ENCODE assay signal across 1 cellular context in the genomic region with DNA sequence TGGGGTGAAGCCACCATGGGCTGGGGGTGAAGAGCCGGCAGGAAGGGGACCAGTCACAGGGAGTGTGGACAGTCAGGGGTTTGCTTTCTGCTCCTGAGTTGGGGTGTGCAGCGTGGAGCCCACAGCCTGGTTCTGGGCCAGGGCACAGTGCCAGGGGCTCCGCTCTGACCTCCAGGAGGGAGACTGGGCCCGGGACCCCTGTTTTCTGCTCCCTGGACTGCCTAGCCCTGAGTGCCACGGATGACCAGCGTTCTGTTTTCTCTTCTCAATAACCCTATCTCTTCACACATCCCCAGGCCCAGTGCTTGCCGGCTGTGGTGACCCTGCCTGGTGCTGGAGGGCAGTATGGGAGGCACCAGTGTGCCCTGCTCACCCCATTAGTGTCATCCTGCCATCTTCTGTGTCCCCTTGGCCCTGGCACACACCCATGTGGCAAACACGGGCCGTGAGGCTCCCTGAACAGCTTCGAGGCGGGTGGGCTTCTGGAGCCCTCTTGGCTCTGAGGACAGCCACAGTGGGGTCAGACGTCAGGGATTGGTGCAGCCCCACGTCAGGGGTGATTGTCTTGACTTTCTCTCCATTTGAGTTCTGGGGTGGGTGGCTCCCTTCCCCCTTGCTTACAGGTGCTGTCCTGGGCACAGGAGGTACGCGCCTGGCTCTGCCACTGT.
TF ChIP-seq lines count a peak whose summit lies in the region.

No MANE protein-coding gene starts in this region.

TF ChIP-seq in HepG2, 621 proteins besides CTCF, POLR2A, EP300 and RAD21:
- 0 out of 2 replicates have a peak, but pooled peaks have one; percentile 44 for TF ChIP-seq RBFOX2 (IDR thresholded peaks at IDR 0.05; ENCODE audit: low read depth, low read length)
- TF ChIP-seq RAD51 (IDR thresholded peaks at IDR 0.05; ENCODE audit: borderline replicate concordance): no peak
- TF ChIP-seq AGO2 (optimal IDR thresholded peaks at IDR 0.05; ENCODE audit: low read depth, low read length): peak; percentile 22
